ENCODE assay signal across 38 cellular contexts in genomic region chr4:88087004-88087403, GRCh38.
"Had no signal": no experiment of that assay in that cellular context is flagged by ENCODE, and none has a peak within 500 bp of the region (broad histone marks: within the 10 kb centered on the region; RNA-seq: fewer than 3 reads in every experiment).

No MANE protein-coding gene starts in this region.

- ATAC-seq: activated CD8-positive, alpha-beta memory T cell treated with anti-CD3 and anti-CD28 coated beads, Interleukin-2, amount 10 ng/mL, durations not matched to agents 7 days and 5 days; activated CD8-positive, alpha-beta T cell treated with anti-CD3 and anti-CD28 coated beads, Interleukin-2, amount 10 ng/mL, durations not matched to agents 7 days and 5 days; activated naive CD8-positive, alpha-beta T cell treated with anti-CD3 and anti-CD28 coated beads, Interleukin-2, amount 50 U/mL, for 24 hours had no signal

- H3K4me3 ChIP-seq: ascending aorta, cardiac muscle cell had no signal

- FAIRE-seq: bronchial epithelial cell, TTC549 had no signal

- H3K4me1 Mint-ChIP-seq: activated B cell treated with CpG ODN at 0.5 μM for 24 hours; activated CD4-positive, alpha-beta T cell treated with anti-CD3 and anti-CD28 coated beads, Interleukin-2, amount 10 ng/mL, durations not matched to agents 24 days and 14 days; activated CD8-positive, alpha-beta memory T cell treated with anti-CD3 and anti-CD28 coated beads, Interleukin-2, amount 10 ng/mL, durations not matched to agents 7 days and 5 days; activated naive CD4-positive, alpha-beta T cell treated with anti-CD3 and anti-CD28 coated beads, Interleukin-2, amount 10 ng/mL, durations not matched to agents 7 days and 5 days; activated naive CD4-positive, alpha-beta T cell treated with anti-CD3 and anti-CD28 coated beads, Interleukin-2, amount 50 U/mL, for 24 hours; activated naive CD8-positive, alpha-beta T cell treated with anti-CD3 and anti-CD28 coated beads, Interleukin-2, amount 10 ng/mL, durations not matched to agents 7 days and 5 days; activated naive CD8-positive, alpha-beta T cell treated with anti-CD3 and anti-CD28 coated beads, Interleukin-2, amount 50 U/mL, for 24 hours; brain; central memory CD8-positive, alpha-beta T cell had no signal

- H3K36me3 ChIP-seq: cardiac muscle cell had no signal

- DNase-seq: activated B cell treated with CpG ODN at 0.5 μM for 24 hours; activated CD4-positive, alpha-beta memory T cell treated with anti-CD3 and anti-CD28 coated beads for 36 hours; activated CD4-positive, alpha-beta T cell treated with anti-CD3 and anti-CD28 coated beads for 4 hours; activated CD4-positive, alpha-beta T cell treated with anti-CD3 and anti-CD28 coated beads, Interleukin-2, amount 10 ng/mL, durations not matched to agents 24 days and 14 days; activated CD4-positive, alpha-beta T cell treated with anti-CD3 and anti-CD28 coated beads, Interleukin-2, amount 50 U/mL, for 1 hour; activated CD4-positive, alpha-beta T cell treated with anti-CD3 and anti-CD28 coated beads, Interleukin-2, amount 50 U/mL, for 4 hours; activated CD4-positive, CD25-positive, alpha-beta regulatory T cell treated with anti-CD3 and anti-CD28 coated beads, Interleukin-2, amount 50 U/mL, for 72 hours; activated CD8-positive, alpha-beta memory T cell treated with anti-CD3 and anti-CD28 coated beads for 24 hours; activated CD8-positive, alpha-beta memory T cell treated with anti-CD3 and anti-CD28 coated beads, Interleukin-2, amount 10 ng/mL, durations not matched to agents 7 days and 5 days; activated CD8-positive, alpha-beta memory T cell treated with anti-CD3 and anti-CD28 coated beads, Interleukin-2, amount 50 U/mL, for 48 hours; activated CD8-positive, alpha-beta T cell treated with anti-CD3 and anti-CD28 coated beads, Interleukin-2, amount 10 ng/mL, durations not matched to agents 7 days and 5 days; activated effector memory CD4-positive, alpha-beta T cell treated with Interleukin-2 at 50 U/mL for 16 hours; activated gamma-delta T cell; activated naive CD4-positive, alpha-beta T cell treated with anti-CD3 and anti-CD28 coated beads, Interleukin-2, amount 10 ng/mL, durations not matched to agents 7 days and 5 days; activated naive CD4-positive, alpha-beta T cell treated with Interleukin-2 at 50 U/mL for 16 hours; activated naive CD8-positive, alpha-beta T cell treated with anti-CD3 and anti-CD28 coated beads, Interleukin-2, amount 10 ng/mL, durations not matched to agents 7 days and 5 days; activated naive CD8-positive, alpha-beta T cell treated with anti-CD3 and anti-CD28 coated beads, Interleukin-2, amount 50 U/mL, for 24 hours; activated T-cell treated with anti-CD3 and anti-CD28 coated beads, Interleukin-2, amount 50 U/mL, for 24 hours; activated T-cell treated with anti-CD3 and anti-CD28 coated beads, Interleukin-2, amount 50 U/mL, for 48 hours; amygdala; anterior cingulate cortex; caudate nucleus; cerebellar nuclear complex; T-helper 1 cell; T-helper 2 cell; T-helper 9 cell had no signal

- H3K4me3 Mint-ChIP-seq: activated B cell treated with CpG ODN at 0.5 μM for 24 hours; activated CD4-positive, alpha-beta memory T cell treated with anti-CD3 and anti-CD28 coated beads for 36 hours; activated CD4-positive, alpha-beta T cell treated with anti-CD3 and anti-CD28 coated beads, Interleukin-2, amount 10 ng/mL, durations not matched to agents 24 days and 14 days; activated CD8-positive, alpha-beta memory T cell treated with anti-CD3 and anti-CD28 coated beads, Interleukin-2, amount 10 ng/mL, durations not matched to agents 7 days and 5 days; activated CD8-positive, alpha-beta T cell treated with anti-CD3 and anti-CD28 coated beads, Interleukin-2, amount 10 ng/mL, durations not matched to agents 7 days and 5 days; activated naive CD4-positive, alpha-beta T cell treated with anti-CD3 and anti-CD28 coated beads, Interleukin-2, amount 10 ng/mL, durations not matched to agents 7 days and 5 days; activated naive CD4-positive, alpha-beta T cell treated with anti-CD3 and anti-CD28 coated beads, Interleukin-2, amount 50 U/mL, for 24 hours; activated naive CD8-positive, alpha-beta T cell; activated naive CD8-positive, alpha-beta T cell treated with anti-CD3 and anti-CD28 coated beads, Interleukin-2, amount 10 ng/mL, durations not matched to agents 7 days and 5 days; activated naive CD8-positive, alpha-beta T cell treated with anti-CD3 and anti-CD28 coated beads, Interleukin-2, amount 50 U/mL, for 24 hours; activated T-cell treated with anti-CD3 and anti-CD28 coated beads, Interleukin-2, amount 50 U/mL, for 24 hours; brain; central memory CD8-positive, alpha-beta T cell; T-helper 1 cell treated with Interleukin-12 subunit alpha and Interleukin-12 subunit beta and Interleukin-4 antibody, amounts not matched to agents 30 μg/mL and 1 μg/mL, for 36 hours; T-helper 2 cell treated with Interferon-gamma antibody and Interleukin-4, amounts not matched to agents 5 μg/mL and 100 μg/mL, for 36 hours had no signal

- H3K27me3 ChIP-seq: ascending aorta, cardiac muscle cell had no signal

- H3K27ac ChIP-seq: ascending aorta, cardiac muscle cell, VCaP had no signal

- H3K27me3 Mint-ChIP-seq: activated naive CD8-positive, alpha-beta T cell; activated naive CD8-positive, alpha-beta T cell treated with anti-CD3 and anti-CD28 coated beads, Interleukin-2, amount 50 U/mL, for 24 hours; activated T-cell treated with anti-CD3 and anti-CD28 coated beads, Interleukin-2, amount 50 U/mL, for 24 hours; brain; central memory CD8-positive, alpha-beta T cell had no signal

- H3K9me3 ChIP-seq: ascending aorta had no signal

- H3K27ac Mint-ChIP-seq: activated B cell treated with CpG ODN at 0.5 μM for 24 hours; activated CD4-positive, alpha-beta memory T cell treated with anti-CD3 and anti-CD28 coated beads for 36 hours; activated CD4-positive, alpha-beta T cell treated with anti-CD3 and anti-CD28 coated beads, Interleukin-2, amount 10 ng/mL, durations not matched to agents 24 days and 14 days; activated CD8-positive, alpha-beta memory T cell treated with anti-CD3 and anti-CD28 coated beads, Interleukin-2, amount 10 ng/mL, durations not matched to agents 7 days and 5 days; activated CD8-positive, alpha-beta T cell treated with anti-CD3 and anti-CD28 coated beads, Interleukin-2, amount 10 ng/mL, durations not matched to agents 7 days and 5 days; activated naive CD4-positive, alpha-beta T cell treated with anti-CD3 and anti-CD28 coated beads, Interleukin-2, amount 10 ng/mL, durations not matched to agents 7 days and 5 days; activated naive CD4-positive, alpha-beta T cell treated with anti-CD3 and anti-CD28 coated beads, Interleukin-2, amount 50 U/mL, for 24 hours; activated naive CD8-positive, alpha-beta T cell; activated naive CD8-positive, alpha-beta T cell treated with anti-CD3 and anti-CD28 coated beads, Interleukin-2, amount 10 ng/mL, durations not matched to agents 7 days and 5 days; activated naive CD8-positive, alpha-beta T cell treated with anti-CD3 and anti-CD28 coated beads, Interleukin-2, amount 50 U/mL, for 24 hours; activated T-cell treated with anti-CD3 and anti-CD28 coated beads, Interleukin-2, amount 50 U/mL, for 24 hours; activated T-helper 2 cell treated with anti-CD3 and anti-CD28 coated beads, Interferon-gamma antibody, Interleukin-2, Interleukin-4, amounts not matched to agents 10 μg/mL and 5 μg/mL and 100 μg/mL, durations not matched to agents 14 hours and 24 hours and 36 hours; brain; T-helper 1 cell treated with Interleukin-12 subunit alpha and Interleukin-12 subunit beta and Interleukin-4 antibody, amounts not matched to agents 30 μg/mL and 1 μg/mL, for 36 hours; T-helper 2 cell treated with Interferon-gamma antibody and Interleukin-4, amounts not matched to agents 5 μg/mL and 100 μg/mL, for 36 hours had no signal

- H3K9me3 Mint-ChIP-seq: activated B cell treated with CpG ODN at 0.5 μM for 24 hours; activated CD4-positive, alpha-beta memory T cell treated with anti-CD3 and anti-CD28 coated beads for 36 hours; activated CD4-positive, alpha-beta T cell treated with anti-CD3 and anti-CD28 coated beads, Interleukin-2, amount 10 ng/mL, durations not matched to agents 24 days and 14 days; activated naive CD4-positive, alpha-beta T cell treated with anti-CD3 and anti-CD28 coated beads, Interleukin-2, amount 10 ng/mL, durations not matched to agents 7 days and 5 days; activated naive CD4-positive, alpha-beta T cell treated with anti-CD3 and anti-CD28 coated beads, Interleukin-2, amount 50 U/mL, for 24 hours; activated naive CD8-positive, alpha-beta T cell treated with anti-CD3 and anti-CD28 coated beads, Interleukin-2, amount 10 ng/mL, durations not matched to agents 7 days and 5 days; activated naive CD8-positive, alpha-beta T cell treated with anti-CD3 and anti-CD28 coated beads, Interleukin-2, amount 50 U/mL, for 24 hours; activated T-cell treated with anti-CD3 and anti-CD28 coated beads, Interleukin-2, amount 50 U/mL, for 24 hours; activated T-helper 2 cell treated with anti-CD3 and anti-CD28 coated beads, Interferon-gamma antibody, Interleukin-2, Interleukin-4, amounts not matched to agents 10 μg/mL and 5 μg/mL and 100 μg/mL, durations not matched to agents 14 hours and 24 hours and 36 hours; brain; central memory CD8-positive, alpha-beta T cell; T-helper 1 cell treated with Interleukin-12 subunit alpha and Interleukin-12 subunit beta and Interleukin-4 antibody, amounts not matched to agents 30 μg/mL and 1 μg/mL, for 36 hours; T-helper 2 cell treated with Interferon-gamma antibody and Interleukin-4, amounts not matched to agents 5 μg/mL and 100 μg/mL, for 36 hours had no signal

- H3K36me3 Mint-ChIP-seq: activated CD4-positive, alpha-beta memory T cell treated with anti-CD3 and anti-CD28 coated beads for 36 hours; activated CD8-positive, alpha-beta memory T cell treated with anti-CD3 and anti-CD28 coated beads, Interleukin-2, amount 10 ng/mL, durations not matched to agents 7 days and 5 days; activated naive CD4-positive, alpha-beta T cell treated with anti-CD3 and anti-CD28 coated beads, Interleukin-2, amount 10 ng/mL, durations not matched to agents 7 days and 5 days; activated naive CD4-positive, alpha-beta T cell treated with anti-CD3 and anti-CD28 coated beads, Interleukin-2, amount 50 U/mL, for 24 hours; activated naive CD8-positive, alpha-beta T cell; activated naive CD8-positive, alpha-beta T cell treated with anti-CD3 and anti-CD28 coated beads, Interleukin-2, amount 10 ng/mL, durations not matched to agents 7 days and 5 days; brain had no signal
